ENCODE assay signal across 13 cellular contexts in the genomic region with DNA sequence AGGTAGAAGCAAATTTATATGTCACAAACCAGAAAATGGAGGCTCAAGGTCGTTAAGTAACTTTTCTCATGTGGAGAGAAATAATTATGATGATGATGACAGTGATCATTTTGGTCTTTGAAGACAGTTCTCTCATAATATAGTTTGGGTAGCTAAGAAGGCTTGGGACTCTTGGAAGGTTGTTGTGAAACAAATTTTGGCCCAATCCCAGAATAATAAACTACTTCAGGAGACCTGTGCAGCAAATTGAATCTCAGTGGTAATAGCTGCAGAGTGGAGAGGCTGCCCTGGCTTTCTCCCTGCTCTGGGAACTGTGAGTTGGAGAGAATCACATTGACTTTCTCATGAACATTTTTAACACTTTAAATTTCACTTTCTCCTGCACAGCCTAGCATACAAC.
A peak's percentile ranks its signal among the peaks of the same experiment; 100 is the strongest.
DNase-seq lines count a peak whose midpoint lies in the region; ATAC-seq, FAIRE-seq and TF ChIP-seq lines count a peak whose summit lies in the region.
"Had no signal": no experiment of that assay in that cellular context is flagged by ENCODE, and none has a peak within 500 bp of the region (broad histone marks: within the 10 kb centered on the region; RNA-seq: fewer than 3 reads in every experiment).

No MANE protein-coding gene starts in this region.

- no peak for TF ChIP-seq CTCF in choroid plexus epithelial cell (conservative IDR thresholded peaks at IDR 0.05; ENCODE audit: low read depth, low read length)

- ATAC-seq in GM21515 (IDR thresholded peaks at IDR 0.05; ENCODE audit: unreplicated experiment) (no peak), esophagus mucosa (no peak)
- ATAC-seq: GM12878, GM23338 had no signal

- H3K9me3 ChIP-seq in SK-N-MC (ENCODE audit: low read depth, low read length) (no peaks in the 10 kb centered on the region), small intestine (ENCODE audit: control insufficient read depth, low read depth) (no peaks in the 10 kb centered on the region)

- 47 to 76% (median 68%) methylated on average over 1 of the region's 1 CpG for WGBS in small intestine, 3 donors

- peak overlapping the region; percentile 90 for H3K27ac ChIP-seq in SK-N-MC
- no peak overlapping the region for H3K27ac ChIP-seq in small intestine (ENCODE audit: low read depth in 1 of 2, low read length in 1 of 2)

- peak overlapping the region; percentile 34 for H3K9ac ChIP-seq in SK-N-MC (ENCODE audit: insufficient read length)

- DNase-seq in SK-N-MC (ENCODE audit: low read depth, low spot score) (no peak), choroid plexus epithelial cell (ENCODE audit: low read depth) (peak; percentile 43), iris pigment epithelial cell (ENCODE audit: low read depth) (peak; percentile 39), small intestine (peak; percentile 14), NCI-H524 treated with DMSO at 0.1 percent for 48 hours (lab: John Stamatoyannopoulos, UW) (no peak)
- DNase-seq: C1 segment of cervical spinal cord; CD4-positive, alpha-beta memory T cell; DMS79; H7 had no signal

- H3K27me3 ChIP-seq in small intestine (ENCODE audit: control insufficient read depth in 2 of 2, insufficient read depth in 2 of 2, low read length in 2 of 2) = no peaks in the 10 kb centered on the region

- no peak for FAIRE-seq in small intestine (lab: Jason Lieb, UNC)
- FAIRE-seq: GM12878 had no signal

- H3K36me3 ChIP-seq in SK-N-MC (ENCODE audit: insufficient read depth, low read length) = no peaks in the 10 kb centered on the region
- no peaks in the 10 kb centered on the region for H3K36me3 ChIP-seq in small intestine (ENCODE audit: control insufficient read depth in 2 of 2, insufficient read depth in 2 of 2, low read length in 2 of 2)

- no peak overlapping the region; the same call in 1 of the 2 replicates for H3K4me3 ChIP-seq in SK-N-MC
- no peak overlapping the region for H3K4me3 ChIP-seq in choroid plexus epithelial cell (ENCODE audit: low read depth, low read length)
- H3K4me3 ChIP-seq in small intestine (ENCODE audit: low read depth in 1 of 2, low read length in 2 of 2) = no peak overlapping the region
- H3K4me3 ChIP-seq: GM12878, GM23338 had no signal

- H3K4me1 ChIP-seq in small intestine (ENCODE audit: control insufficient read depth in 2 of 2, insufficient read depth in 1 of 2, low read depth in 1 of 2, low read length in 1 of 2) = no peaks in the 10 kb centered on the region

Comparison
In these comparisons a context has a peak if more than half of its experiments do, and no peak if none do; other contexts are left out.
1. DNase-seq: peak in choroid plexus epithelial cell (single experiment), iris pigment epithelial cell (single experiment) and small intestine (single experiment); none in SK-N-MC (single experiment) and NCI-H524 treated with DMSO at 0.1 percent for 48 hours (single experiment).